20 cellular contexts compared by ENCODE assay signal in the genomic region with DNA sequence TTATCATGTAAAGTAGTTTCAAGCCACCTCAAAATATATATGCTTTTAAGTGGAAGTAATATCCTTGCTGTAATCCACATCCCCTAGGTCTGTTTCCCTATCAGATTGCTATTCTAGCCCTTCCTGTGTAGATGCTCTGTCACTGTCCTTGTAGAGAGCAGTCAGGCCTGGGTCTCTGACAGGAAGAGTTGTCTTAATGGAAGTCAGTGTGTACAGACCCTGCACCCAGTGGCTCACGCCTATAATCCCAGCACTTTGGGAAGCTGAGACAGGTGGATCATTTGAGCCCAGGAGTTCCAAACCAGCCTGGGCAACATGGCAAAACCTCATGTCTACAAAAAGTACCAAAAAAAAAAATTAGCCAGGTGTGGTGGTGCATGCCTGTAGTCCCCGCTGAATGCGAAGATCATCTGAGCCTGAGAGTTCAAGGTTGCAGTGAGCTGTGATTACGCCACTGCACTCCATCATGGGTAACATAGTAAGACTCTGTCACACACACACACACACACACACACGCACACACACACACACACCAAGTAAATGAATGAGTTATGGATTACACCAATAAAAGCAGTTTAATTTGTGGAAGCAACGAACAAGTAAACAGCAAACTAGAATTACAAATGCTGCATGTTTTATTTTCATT.
DNase-seq lines count a peak whose midpoint lies in the region; ATAC-seq and TF ChIP-seq lines count a peak whose summit lies in the region.
"Had no signal": no experiment of that assay in that cellular context is flagged by ENCODE, and none has a peak within 500 bp of the region (broad histone marks: within the 10 kb centered on the region; RNA-seq: fewer than 3 reads in every experiment).

No MANE protein-coding gene starts in this region.

- DNase-seq in Calu3 (no peak), HCT116 (ENCODE audit: low read depth, low spot score) (no peak), left colon (peak; percentile 66 to 77), nephron progenitor cell (no peak), HEK293T (ENCODE audit: extremely low spot score) (no peak), mammary epithelial cell (no peak)
- no peak for DNase-seq in effector CD8-positive, alpha-beta T cell (lab: John Stamatoyannopoulos, UW)
- DNase-seq: C1 segment of cervical spinal cord, DND-41, GDM1, H7, NCI-H1436, NCI-H2029, NCI-H2171, NCI-H748 treated with DMSO at 0.1 percent for 48 hours, OCI-M1, SJCRH30 had no signal

- H3K4me1 ChIP-seq in HCT116 (ENCODE audit: control insufficient read depth in 1 of 2, insufficient read depth in 2 of 2, low read length in 2 of 2) = peaks cover 23 to 56% of the 10 kb centered on the region in 2 experiments
- H3K4me1 ChIP-seq in mammary epithelial cell (ENCODE audit: insufficient read depth, low read length) = peaks cover 22% of the 10 kb centered on the region
- H3K4me1 ChIP-seq: SJCRH30 had no signal

- H2AFZ ChIP-seq in HCT116 (ENCODE audit: low read depth, low read length, poor library complexity, severe bottlenecking) = peak overlapping the region; percentile 92
- H2AFZ ChIP-seq in mammary epithelial cell (ENCODE audit: low read depth, low read length) = no peak overlapping the region

- TF ChIP-seq CTCF in Calu3 (IDR thresholded peaks at IDR 0.05; ENCODE audit: unreplicated experiment) (no peak), HCT116 (IDR thresholded peaks at IDR 0.05 in 2 of 3, conservative IDR thresholded peaks at IDR 0.05 in 1 of 3; ENCODE audit: borderline replicate concordance in 1 of 3, insufficient read depth in 1 of 3, low read depth in 2 of 3, low read length in 2 of 3) (no peak), nephron progenitor cell (IDR thresholded peaks at IDR 0.05) (no peak), mammary epithelial cell (conservative IDR thresholded peaks at IDR 0.05 in 1 of 2, IDR thresholded peaks at IDR 0.05 in 1 of 2; ENCODE audit: extremely low read depth in 1 of 2, insufficient read depth in 1 of 2, low read depth in 1 of 2, low read length in 2 of 2) (no peak)

- 93% methylated on average over 5 of the region's 6 CpGs for WGBS in mammary epithelial cell (ENCODE audit: low coverage, missing lambda C conversion rate)

- H3K4me2 ChIP-seq in HCT116 (ENCODE audit: low read length) (no peak overlapping the region), mammary epithelial cell (ENCODE audit: insufficient read depth, low read depth, low read length) (no peak overlapping the region)

- RAD21 ChIA-PET in HCT116 (lab: Charles Lee; ENCODE audit: low non-redundant PET in 1 of 2, low total read pairs in 2 of 2, uncharacterized antibody in 2 of 2, unreplicated experiment in 2 of 2) = interaction anchor here in 1 of 2 experiments (0.6 to 1.0 kb wide), 2 partner anchors 26 to 112 kb away, joined by 3 read pairs; no protein-coding TSS in a partner anchor

- intact Hi-C loops in Calu3 (cut with micrococcal nuclease; ENCODE audit: unreplicated experiment) (loop anchor here (5.0 kb wide), 1 partner anchor 36 kb away; no protein-coding TSS in a partner anchor), HCT116 (cut with micrococcal nuclease) (loop anchor here (5.0 to 10.0 kb wide), 2 partner anchors 131 to 218 kb away; partner anchors contain the start of gene DSC2), left colon (cut with DNase I, micrococcal nuclease) (no loop called here), mammary epithelial cell (cut with micrococcal nuclease) (no loop called here)

- dilution Hi-C loops in mammary epithelial cell (cut with HindIII; ENCODE audit: low sequenced_read_pairs) = loop anchor here (25.0 kb wide), 1 partner anchor 196 kb away; the partner anchor contains the start of gene DSC3

- H4K20me1 ChIP-seq in HCT116 (ENCODE audit: insufficient read depth) = no peaks in the 10 kb centered on the region
- H4K20me1 ChIP-seq in mammary epithelial cell (ENCODE audit: insufficient read depth, low read length) = no peaks in the 10 kb centered on the region

- H3K27me3 ChIP-seq in HCT116 (ENCODE audit: insufficient read depth, low read length) (no peaks in the 10 kb centered on the region), mammary epithelial cell (ENCODE audit: insufficient read depth, low read length) (no peaks in the 10 kb centered on the region)
- H3K27me3 ChIP-seq: SJCRH30 had no signal

- H3K4me3 Mint-ChIP-seq in Calu3 (ENCODE audit: low read depth, unreplicated experiment) (no peak overlapping the region), nephron progenitor cell (no peak overlapping the region)

- peak overlapping the region; percentile 96 for H3K27ac Mint-ChIP-seq in Calu3 (ENCODE audit: unreplicated experiment)
- peak overlapping the region; percentile 97 for H3K27ac Mint-ChIP-seq in nephron progenitor cell

- H3K27me3 Mint-ChIP-seq in Calu3 (ENCODE audit: unreplicated experiment) = no peaks in the 10 kb centered on the region
- H3K27me3 Mint-ChIP-seq in nephron progenitor cell (ENCODE audit: low read depth, poor library complexity) = no peaks in the 10 kb centered on the region

- no peak for ATAC-seq in HCT116
- peak; percentile 80 for ATAC-seq in left colon

- H3K27ac ChIP-seq in HCT116 (ENCODE audit: low read depth, low read length) (no peak overlapping the region), mammary epithelial cell (ENCODE audit: insufficient read depth, low read depth, low read length) (no peak overlapping the region)
- H3K27ac ChIP-seq: HL-60, RWPE1, SJCRH30 had no signal

- POLR2A ChIA-PET in HCT116 (lab: Charles Lee) = no interaction called here
- POLR2A ChIA-PET in HEK293T (lab: Yijun Ruan, JAX) = no interaction called here

- no peak for TF ChIP-seq POLR2A in HCT116 (IDR thresholded peaks at IDR 0.05; ENCODE audit: borderline replicate concordance, extremely low read depth, insufficient read depth, insufficient read length)

- no peak overlapping the region for H3K9ac ChIP-seq in HCT116 (ENCODE audit: low read length)
- H3K9ac ChIP-seq in mammary epithelial cell (ENCODE audit: insufficient read depth, low read length) = no peak overlapping the region

- H3K4me1 Mint-ChIP-seq in Calu3 (ENCODE audit: low read depth, unreplicated experiment) = peaks cover 68% of the 10 kb centered on the region
- H3K4me1 Mint-ChIP-seq in nephron progenitor cell = peaks cover 41% of the 10 kb centered on the region

- no peaks in the 10 kb centered on the region for H3K79me2 ChIP-seq in HCT116 (ENCODE audit: insufficient read depth, low read length)
- no peaks in the 10 kb centered on the region for H3K79me2 ChIP-seq in mammary epithelial cell (ENCODE audit: insufficient read depth, low read length)

- H3K9me3 ChIP-seq in HCT116 (ENCODE audit: control insufficient read depth in 1 of 2, insufficient read depth in 1 of 2, low read depth in 1 of 2, low read length in 2 of 2) (no peaks in the 10 kb centered on the region), mammary epithelial cell (replicated peaks; ENCODE audit: insufficient read depth, low read length) (no peaks in the 10 kb centered on the region)
- H3K9me3 ChIP-seq: SJCRH30 had no signal

- BruUV-seq in Calu3 (replicated peaks; lab: Mats Ljungman, UMichigan) (no TSS peak), HCT116 (replicated peaks; lab: Mats Ljungman, UMichigan) (no TSS peak), mammary epithelial cell (replicated peaks; lab: Mats Ljungman, UMichigan) (no TSS peak)

- H3K9me3 Mint-ChIP-seq in Calu3 (ENCODE audit: low read depth, unreplicated experiment) = no peaks in the 10 kb centered on the region
- H3K9me3 Mint-ChIP-seq in nephron progenitor cell = peaks cover under 1% of the 10 kb centered on the region

- H3K9me2 ChIP-seq in HCT116 (ENCODE audit: insufficient read depth) = no peaks in the 10 kb centered on the region

- peaks cover 17% of the 10 kb centered on the region for H3K36me3 Mint-ChIP-seq in Calu3 (ENCODE audit: insufficient read depth, unreplicated experiment)
- H3K36me3 Mint-ChIP-seq in nephron progenitor cell (ENCODE audit: low read depth) = peaks cover 4% of the 10 kb centered on the region

- H3K4me3 ChIP-seq in HCT116 (replicated peaks in 1 of 2; ENCODE audit: low read depth in 1 of 2, low read length in 2 of 2) (no peak overlapping the region), mammary epithelial cell (replicated peaks in 1 of 3; ENCODE audit: insufficient read depth in 1 of 3, low read depth in 2 of 3, low read length in 3 of 3) (no peak overlapping the region)
- H3K4me3 ChIP-seq: GM12878, SJCRH30 had no signal

- H3K36me3 ChIP-seq in HCT116 (ENCODE audit: control insufficient read depth in 1 of 2, insufficient read depth in 2 of 2, low read length in 2 of 2) (no peaks in the 10 kb centered on the region), mammary epithelial cell (ENCODE audit: insufficient read depth, low read length) (no peaks in the 10 kb centered on the region)
- H3K36me3 ChIP-seq: SJCRH30 had no signal

- no peak for TF ChIP-seq RAD21 in HCT116 (IDR thresholded peaks at IDR 0.05; ENCODE audit: low read depth)

- in situ Hi-C loops in mammary epithelial cell (cut with MboI; ENCODE audit: low sequenced_read_pairs in 2 of 2) = loop anchor here in 1 of 2 donors (25.0 kb wide), 1 partner anchor 196 kb away; the partner anchor contains the start of gene DSC3

- CTCF ChIA-PET in Calu3 (lab: Charles Lee) = interaction anchor here (1.8 kb wide), 1 partner anchor 9 kb away, joined by 5 read pairs; no protein-coding TSS in a partner anchor
- CTCF ChIA-PET in HCT116 (lab: Charles Lee) = no interaction called here
- CTCF ChIA-PET in HEK293T (lab: Yijun Ruan, JAX) = interaction anchor here (1.4 kb wide), 1 partner anchor 9 kb away, joined by 6 read pairs; no protein-coding TSS in a partner anchor
- CTCF ChIA-PET in mammary epithelial cell (lab: Charles Lee; ENCODE audit: low non-redundant PET) = no interaction called here

TF ChIP-seq in HCT116, 20 proteins besides CTCF, POLR2A, EP300 and RAD21 (continues in another document):
- TF ChIP-seq FOSL1 (IDR thresholded peaks at IDR 0.05; ENCODE audit: low read depth) = no peak
- no peak for TF ChIP-seq ELF1 (IDR thresholded peaks at IDR 0.05; ENCODE audit: borderline replicate concordance, low read depth)
- no peak for TF ChIP-seq YY1 (IDR thresholded peaks at IDR 0.05; ENCODE audit: extremely low read depth, insufficient replicate concordance, low read depth, low read length)
- no peak for TF ChIP-seq CEBPB (IDR thresholded peaks at IDR 0.05; ENCODE audit: low read depth)
- TF ChIP-seq SIN3A (IDR thresholded peaks at IDR 0.05; ENCODE audit: low read depth) = no peak

TF ChIP-seq in HEK293T, 16 proteins besides CTCF, POLR2A, EP300 and RAD21 (continues in another document):
- TF ChIP-seq CTBP1 (IDR thresholded peaks at IDR 0.05; ENCODE audit: borderline replicate concordance) (no peak), BHLHE40 (IDR thresholded peaks at IDR 0.05; ENCODE audit: borderline replicate concordance) (no peak), FOXA1 (IDR thresholded peaks at IDR 0.05) (no peak), ZNF384 (IDR thresholded peaks at IDR 0.05) (no peak), FOXM1 (IDR thresholded peaks at IDR 0.05; ENCODE audit: borderline replicate concordance) (no peak), L3MBTL2 (conservative IDR thresholded peaks at IDR 0.05) (no peak)

Comparison
In these comparisons a context has a peak if more than half of its experiments do, and no peak if none do; other contexts are left out.
1. DNase-seq: peak in left colon (2 of 2); none in Calu3 (single experiment), HCT116 (single experiment), nephron progenitor cell (single experiment), HEK293T (single experiment), effector CD8-positive, alpha-beta T cell (single experiment) and mammary epithelial cell (single experiment).
2. CTCF ChIA-PET loops: an anchor here in Calu3 (1.8 kb wide) and HEK293T (1.4 kb wide); none called in HCT116 and mammary epithelial cell.
3. intact Hi-C loops: an anchor here in Calu3 (5.0 kb wide) and HCT116 (5.0 to 10.0 kb wide); none called in left colon and mammary epithelial cell.